In the genomic region with DNA sequence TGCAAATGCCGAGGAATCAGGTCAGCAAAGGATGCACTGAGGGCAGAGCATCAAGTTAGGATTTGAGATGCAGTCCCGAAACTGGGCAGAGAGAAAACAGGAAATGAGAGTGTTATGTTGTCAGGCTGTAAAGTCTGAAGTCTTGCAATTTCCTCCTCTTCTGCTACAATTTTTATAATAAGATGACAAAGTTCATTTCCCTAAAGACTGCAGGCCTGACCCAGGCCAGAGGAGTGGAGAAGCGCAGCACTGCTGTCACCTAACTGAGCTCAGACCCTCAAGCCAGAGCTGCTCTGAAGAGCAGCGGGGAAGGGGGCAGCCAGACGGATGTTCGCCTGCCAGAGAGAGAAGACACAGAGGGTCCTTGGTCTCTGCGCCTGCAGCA, we compare ENCODE assay signal across 11 cellular contexts. TPM values are rescaled to one million over a fixed set of nuclear protein-coding genes. Genes with fewer than 3 reads are reported as not detected.
A peak's percentile ranks its signal among the peaks of the same experiment; 100 is the strongest.
DNase-seq lines count a peak whose midpoint lies in the region; ATAC-seq, FAIRE-seq and TF ChIP-seq lines count a peak whose summit lies in the region.
"Had no signal": no experiment of that assay in that cellular context is flagged by ENCODE, and none has a peak within 500 bp of the region (broad histone marks: within the 10 kb centered on the region; RNA-seq: fewer than 3 reads in every experiment).

No MANE protein-coding gene starts in this region.

- ATAC-seq in GM19043 (IDR thresholded peaks at IDR 0.05; ENCODE audit: low read depth, unreplicated experiment) (peak; percentile 95), HG02870 (IDR thresholded peaks at IDR 0.05; ENCODE audit: unreplicated experiment) (peak; percentile 93), pancreas (peak in 3 of 4 donors; percentile 24 to 73 (median 58))

- H3K9me3 ChIP-seq in pancreas: no peaks in the 10 kb centered on the region
- H3K9me3 ChIP-seq: thoracic aorta had no signal

- FAIRE-seq in pancreas (lab: Jason Lieb, UNC) (no peak), RCC 7860 (lab: Jason Lieb, UNC) (no peak)
- FAIRE-seq: astrocyte had no signal

- WGBS in pancreas, 2 donors: 92 to 94% methylated on average over 7 of the region's 7 CpGs

- intact Hi-C loops in pancreas (cut with DNase I): no loop called here

- no peaks in the 10 kb centered on the region for H3K27me3 ChIP-seq in pancreas

- no peak for TF ChIP-seq CTCF in pancreas (IDR thresholded peaks at IDR 0.05)

- H3K36me3 ChIP-seq in pancreas: no peaks in the 10 kb centered on the region
- H3K36me3 ChIP-seq: thoracic aorta had no signal

- DNase-seq in SIG-M5 (lab: John Stamatoyannopoulos, UW) (peak; percentile 74), pancreas (no peak), ecto neural progenitor cell (ENCODE audit: low spot score) (no peak), D341Med (ENCODE audit: low spot score) (no peak), RCC 7860 (ENCODE audit: low spot score) (no peak)
- no peak for DNase-seq in activated effector memory CD4-positive, alpha-beta T cell treated with Interleukin-2 at 50 U/mL for 16 hours
- DNase-seq: IMR-90 had no signal

- no peak overlapping the region for H3K4me3 ChIP-seq in pancreas
- H3K4me3 ChIP-seq: thoracic aorta had no signal

- H3K27ac ChIP-seq in pancreas: peak overlapping the region in 1 of 4 donors; percentile 25

- H3K4me1 ChIP-seq in pancreas: no peaks in the 10 kb centered on the region

RNA-seq across cellular contexts. Expression of a gene that starts 12.5 kb away (rescaled TPM):
- 1 to 10 TPM in 5 of 6 donors, under 1 TPM in 1; 0.79 to 9.0 (median 1.7) TPM for total RNA-seq in pancreas
- 1 to 10 TPM; 2.0 to 2.6 TPM for polyA plus RNA-seq in pancreas
- total RNA-seq: astrocyte, IMR-90 had no signal
- polyA plus RNA-seq: IMR-90 had no signal
